In genomic region chr12:8970432-8970831, GRCh38 we compare ENCODE assay signal across 19 cellular contexts.
"Had no signal": no experiment of that assay in that cellular context is flagged by ENCODE, and none has a peak within 500 bp of the region (broad histone marks: within the 10 kb centered on the region; RNA-seq: fewer than 3 reads in every experiment).

No MANE protein-coding gene starts in this region.

- DNase-seq: activated CD4-positive, alpha-beta memory T cell treated with anti-CD3 and anti-CD28 coated beads for 36 hours; activated CD8-positive, alpha-beta memory T cell treated with anti-CD3 and anti-CD28 coated beads, Interleukin-2, amount 10 ng/mL, durations not matched to agents 7 days and 5 days; activated effector memory CD4-positive, alpha-beta T cell treated with anti-CD3 and anti-CD28 coated beads, Interleukin-2, amount 50 U/mL, for 16 hours; activated naive CD8-positive, alpha-beta T cell treated with anti-CD3 and anti-CD28 coated beads, Interleukin-2, amount 10 ng/mL, durations not matched to agents 7 days and 5 days; activated T-cell treated with anti-CD3 and anti-CD28 coated beads, Interleukin-2, amount 50 U/mL, for 1 hour; dorsolateral prefrontal cortex; hypothalamus; lower lobe of right lung; ovary; sigmoid colon; SK-N-SH; spleen; T-helper 1 cell; upper lobe of right lung; WERI-Rb-1 had no signal

- H3K4me3 ChIP-seq: ascending aorta, dorsolateral prefrontal cortex, esophagus muscularis mucosa, lower lobe of right lung, neural progenitor cell, ovary, sigmoid colon, spleen, suprapubic skin, upper lobe of right lung had no signal

- H3K9me2 ChIP-seq: SK-N-SH had no signal

- H3K4me1 ChIP-seq: ascending aorta, esophagus muscularis mucosa, lower lobe of right lung, neural progenitor cell, sigmoid colon, spleen, suprapubic skin, upper lobe of right lung had no signal

- H3K27me3 ChIP-seq: ascending aorta, dorsolateral prefrontal cortex, esophagus muscularis mucosa, neural progenitor cell, ovary, sigmoid colon, spleen, suprapubic skin, upper lobe of right lung had no signal

- H3K9me3 ChIP-seq: upper lobe of right lung had no signal

- H2AFZ ChIP-seq: neural progenitor cell had no signal

- H3K36me3 ChIP-seq: ascending aorta, esophagus muscularis mucosa, lower lobe of right lung, neural progenitor cell, ovary, sigmoid colon, spleen, suprapubic skin, upper lobe of right lung, WERI-Rb-1 had no signal

- H3K27ac ChIP-seq: ascending aorta, esophagus muscularis mucosa, lower lobe of right lung, neural progenitor cell, ovary, sigmoid colon, spleen, suprapubic skin, upper lobe of right lung, WERI-Rb-1 had no signal

- ATAC-seq: activated CD8-positive, alpha-beta memory T cell treated with anti-CD3 and anti-CD28 coated beads, Interleukin-2, amount 10 ng/mL, durations not matched to agents 7 days and 5 days; lower lobe of right lung; upper lobe of right lung had no signal

- H3K4me2 ChIP-seq: neural progenitor cell, SK-N-SH had no signal

- H3K9ac ChIP-seq: neural progenitor cell, SK-N-SH had no signal
